ENCODE assay signal across 1 cellular context in genomic region chr12:46266382-46266791, GRCh38.
TF ChIP-seq lines count a peak whose summit lies in the region.

No MANE protein-coding gene starts in this region.

TF ChIP-seq in HEK293, 187 proteins besides CTCF, POLR2A, EP300 and RAD21 (continued from another document):
- TF ChIP-seq ZBTB11 (tag by site-specific recombination; conservative IDR thresholded peaks at IDR 0.05; ENCODE audit: low read depth) (0 out of 2 replicates have a peak, but pooled peaks have one; percentile 12), PATZ1 (tag by site-specific recombination; IDR thresholded peaks at IDR 0.05) (peak; percentile 32; the same call in 1 of the 2 replicates)
